Comparison of ENCODE assay signal across 18 cellular contexts in genomic region chr2:229669841-229670240, GRCh38. TPM values are rescaled to one million over a fixed set of nuclear protein-coding genes. Genes with fewer than 3 reads are reported as not detected.
"Had no signal": no experiment of that assay in that cellular context is flagged by ENCODE, and none has a peak within 500 bp of the region (broad histone marks: within the 10 kb centered on the region; RNA-seq: fewer than 3 reads in every experiment).

No MANE protein-coding gene starts in this region.

- ATAC-seq: heart left ventricle; left lobe of liver; mucosa of descending colon; naive thymus-derived CD8-positive, alpha-beta T cell had no signal

- H3K27ac ChIP-seq: heart left ventricle, neutrophil, stomach had no signal

- H3K4me3 Mint-ChIP-seq: endodermal cell; naive thymus-derived CD8-positive, alpha-beta T cell had no signal

- H3K4me1 Mint-ChIP-seq: endodermal cell; naive thymus-derived CD8-positive, alpha-beta T cell had no signal

- H3K4me3 ChIP-seq: heart left ventricle, mucosa of descending colon, stomach had no signal

- H3K27ac Mint-ChIP-seq: endodermal cell; naive thymus-derived CD8-positive, alpha-beta T cell had no signal

- H3K36me3 Mint-ChIP-seq: naive thymus-derived CD8-positive, alpha-beta T cell had no signal

- H3K9me3 Mint-ChIP-seq: endodermal cell had no signal

- DNase-seq: dermis blood vessel endothelial cell; effector CD4-positive, alpha-beta T cell; endodermal cell; heart left ventricle; hippocampal formation; islet precursor cell; mammary epithelial cell; mucosa of descending colon; naive thymus-derived CD8-positive, alpha-beta T cell; small intestine; stimulated activated CD4-positive, alpha-beta T cell treated with anti-CD3 and anti-CD28 coated beads, Interleukin-12 subunit alpha, Interleukin-12 subunit beta, amount 100 ng/mL, for 4 hours; stimulated activated naive CD4-positive, alpha-beta T cell; stomach; trophoblast cell had no signal

RNA-seq across cellular contexts. Expression of gene DNER, which starts 44.5 kb away (rescaled TPM):
- total RNA-seq: chondrocyte; dermis blood vessel endothelial cell; endothelial cell of umbilical vein; naive thymus-derived CD8-positive, alpha-beta T cell had no signal
- polyA plus RNA-seq: naive thymus-derived CD8-positive, alpha-beta T cell had no signal
